In genomic region chr1:8598060-8598724, GRCh38 we compare ENCODE assay signal across 8 cellular contexts.
DNase-seq lines count a peak whose midpoint lies in the region; ATAC-seq and TF ChIP-seq lines count a peak whose summit lies in the region.

No MANE protein-coding gene starts in this region.

- intact Hi-C loops in left ventricle myocardium inferior (cut with micrococcal nuclease), result no loop called here

- peaks cover 33% of the 10 kb centered on the region for H3K79me2 ChIP-seq in GM23248 (ENCODE audit: insufficient read depth)

- ATAC-seq in HG03457 (IDR thresholded peaks at IDR 0.05; ENCODE audit: unreplicated experiment) (no peak), omental fat pad (ENCODE audit: low FRiP score) (no peak), GM21619 (IDR thresholded peaks at IDR 0.05; ENCODE audit: unreplicated experiment) (no peak)

- H3K9me2 ChIP-seq in GM23248 (ENCODE audit: insufficient read depth), result no peaks in the 10 kb centered on the region

- H3F3A ChIP-seq in GM23248 (ENCODE audit: insufficient read depth), result peaks cover 14% of the 10 kb centered on the region

- H3K4me3 ChIP-seq in GM23248, result peak overlapping the region; percentile 54
- peak overlapping the region; percentile 42 for H3K4me3 ChIP-seq in left ventricle myocardium inferior

- WGBS in GM23248 (ENCODE audit: low coverage in 1 of 2, low lambda C conversion rate in 2 of 2, missing lambda C conversion rate in 2 of 2), 2 experiments, result 7 to 11% methylated on average over 15 of the region's 15 CpGs

- peak overlapping the region; percentile 49 for H3K27ac ChIP-seq in GM23248
- H3K27ac ChIP-seq in VCaP, result peak overlapping the region; percentile 80
- H3K27ac ChIP-seq in left ventricle myocardium inferior (replicated peaks), result peak overlapping the region; percentile 64

- TF ChIP-seq CTCF in VCaP (conservative IDR thresholded peaks at IDR 0.05), result peak; percentile 78
- peak; percentile 70 for TF ChIP-seq CTCF in left ventricle myocardium inferior (IDR thresholded peaks at IDR 0.05; ENCODE audit: borderline replicate concordance)
- TF ChIP-seq CTCF in omental fat pad (IDR thresholded peaks at IDR 0.05), result no peak

- peak overlapping the region; percentile 83 for H2AFZ ChIP-seq in GM23248

- H3K4me1 ChIP-seq in GM23248 (ENCODE audit: insufficient read depth) (peaks cover 16% of the 10 kb centered on the region), left ventricle myocardium inferior (peaks cover 52% of the 10 kb centered on the region)

- in situ Hi-C loops in GM23248 (cut with MboI), result no loop called here

- no peaks in the 10 kb centered on the region for H4K20me1 ChIP-seq in GM23248 (ENCODE audit: insufficient read depth)

- H3K9me3 ChIP-seq in GM23248 (ENCODE audit: low read depth) (no peaks in the 10 kb centered on the region), left ventricle myocardium inferior (replicated peaks) (no peaks in the 10 kb centered on the region)

- peak overlapping the region; percentile 60 for H3K9ac ChIP-seq in GM23248

- H3K27me3 ChIP-seq in GM23248 (replicated peaks; ENCODE audit: insufficient read depth), result no peaks in the 10 kb centered on the region
- H3K27me3 ChIP-seq in left ventricle myocardium inferior (ENCODE audit: low read depth), result no peaks in the 10 kb centered on the region

- peak overlapping the region; percentile 83 for H3K4me2 ChIP-seq in GM23248 (ENCODE audit: unreplicated experiment)

- DNase-seq in GM23248 (peak; percentile 84), left ventricle myocardium inferior (peak; percentile 24), retina (peak; percentile 53), omental fat pad (ENCODE audit: low spot score) (no peak)
- DNase-seq in activated CD4-positive, alpha-beta T cell treated with anti-CD3 and anti-CD28 coated beads, Interleukin-2, amount 50 U/mL, for 4 hours, result no peak

- H3K36me3 ChIP-seq in GM23248 (ENCODE audit: low read depth), result no peaks in the 10 kb centered on the region
- H3K36me3 ChIP-seq in left ventricle myocardium inferior, result no peaks in the 10 kb centered on the region

Comparison
In these comparisons a context has a peak if more than half of its experiments do, and no peak if none do; other contexts are left out.
1. DNase-seq: peak in GM23248 (single experiment), left ventricle myocardium inferior (single experiment) and retina (single experiment); none in activated CD4-positive, alpha-beta T cell treated with anti-CD3 and anti-CD28 coated beads, Interleukin-2, amount 50 U/mL, for 4 hours (0 of 2) and omental fat pad (single experiment).
2. CTCF ChIP-seq: peak in VCaP (single experiment) and left ventricle myocardium inferior (single experiment); none in omental fat pad (0 of 3).
3. Peak in every context shown above with its lines, with median percentiles within 50 percentile points of each other: H3K27ac ChIP-seq.